In the genomic region with DNA sequence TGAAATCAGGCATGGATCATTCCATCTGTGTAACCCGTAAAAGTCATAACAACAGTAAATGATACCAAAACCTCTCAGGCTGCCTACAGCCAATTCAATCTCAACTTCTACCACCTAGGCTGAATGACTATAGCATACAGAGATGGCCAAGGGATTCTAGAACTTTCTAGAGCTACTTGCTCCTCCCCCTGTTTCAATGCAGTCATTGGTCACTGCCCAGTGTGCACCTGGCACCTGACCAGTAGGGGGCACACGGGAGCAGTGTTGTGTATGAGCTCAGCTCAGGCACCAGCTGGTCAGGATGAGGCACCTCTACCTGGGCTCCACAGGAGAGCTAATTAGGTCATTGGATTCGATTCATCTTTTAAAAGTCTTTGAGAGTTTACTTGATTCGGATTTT, we compare ENCODE assay signal across 8 cellular contexts.
DNase-seq lines count a peak whose midpoint lies in the region; ATAC-seq, FAIRE-seq and TF ChIP-seq lines count a peak whose summit lies in the region.

No MANE protein-coding gene starts in this region.

- no peak overlapping the region for H3K4me2 ChIP-seq in keratinocyte (ENCODE audit: control insufficient read depth, extremely low read depth, insufficient read depth, low read depth, low read length)

- TF ChIP-seq CTCF in HFF-Myc (IDR thresholded peaks at IDR 0.05; ENCODE audit: low read depth, low read length, missing control alignments) (peak; percentile 78), keratinocyte (optimal IDR thresholded peaks at IDR 0.05 in 1 of 3, IDR thresholded peaks at IDR 0.05 in 1 of 3, conservative IDR thresholded peaks at IDR 0.05 in 1 of 3; ENCODE audit: extremely low read depth in 1 of 3, insufficient read depth in 2 of 3, low read length in 3 of 3) (peak; percentile 76 to 94 (median 90))

- H3K9me3 ChIP-seq in keratinocyte (ENCODE audit: control insufficient read depth, low read depth, low read length): no peaks in the 10 kb centered on the region

- H3K9me1 ChIP-seq in keratinocyte (ENCODE audit: control insufficient read depth, extremely low read depth, insufficient read depth, low read length): no peaks in the 10 kb centered on the region

- H3K27ac ChIP-seq in keratinocyte (ENCODE audit: control insufficient read depth, insufficient read depth, low read length): no peak overlapping the region

- H3K9ac ChIP-seq in keratinocyte (ENCODE audit: control insufficient read depth, extremely low read depth, insufficient read depth, low read length): no peak overlapping the region

- peak; percentile 36 for FAIRE-seq in keratinocyte (lab: Jason Lieb, UNC)

- H3K79me2 ChIP-seq in keratinocyte (ENCODE audit: control insufficient read depth, insufficient read depth, low read length): no peaks in the 10 kb centered on the region

- H3K27ac Mint-ChIP-seq in stimulated activated memory B cell treated with anti-CD40 and anti-IgM and Interleukin-4, amounts not matched to agents 10 μg/mL and 1 μg/mL and 100 μg/mL, for 72 hours: peak overlapping the region; percentile 50

- H3K36me3 Mint-ChIP-seq in activated T-cell treated with anti-CD3 and anti-CD28 coated beads, Interleukin-2, amount 50 U/mL, for 4 hours (ENCODE audit: insufficient read depth): no peaks in the 10 kb centered on the region
- peaks cover 42% of the 10 kb centered on the region for H3K36me3 Mint-ChIP-seq in stimulated activated memory B cell treated with anti-CD40 and anti-IgM and Interleukin-4, amounts not matched to agents 10 μg/mL and 1 μg/mL and 100 μg/mL, for 72 hours

- peaks cover 2% of the 10 kb centered on the region for H3K4me1 Mint-ChIP-seq in activated T-cell treated with anti-CD3 and anti-CD28 coated beads, Interleukin-2, amount 50 U/mL, for 4 hours (ENCODE audit: low read depth)
- H3K4me1 Mint-ChIP-seq in stimulated activated memory B cell treated with anti-CD40 and anti-IgM and Interleukin-4, amounts not matched to agents 10 μg/mL and 1 μg/mL and 100 μg/mL, for 72 hours: peaks cover 88% of the 10 kb centered on the region

- H4K20me1 ChIP-seq in keratinocyte (ENCODE audit: control insufficient read depth, extremely low read depth, insufficient read depth, low read length): no peaks in the 10 kb centered on the region

- dilution Hi-C loops in keratinocyte (cut with MboI; ENCODE audit: extremely low pct_ligation_motif_present, low sequenced_read_pairs): no loop called here

- no peak overlapping the region for H3K4me3 ChIP-seq in HFF-Myc (replicated peaks; ENCODE audit: low read depth, low read length)
- no peak overlapping the region for H3K4me3 ChIP-seq in keratinocyte (ENCODE audit: control insufficient read depth in 2 of 3, extremely low read depth in 1 of 3, insufficient read depth in 2 of 3, low read depth in 1 of 3, low read length in 3 of 3)

- H3K4me1 ChIP-seq in keratinocyte (ENCODE audit: control insufficient read depth, extremely low read depth, insufficient read depth, low read length): peaks cover 6% of the 10 kb centered on the region

- no peak overlapping the region for H2AFZ ChIP-seq in keratinocyte (ENCODE audit: control insufficient read depth, low read length)

- no peaks in the 10 kb centered on the region for H3K27me3 Mint-ChIP-seq in activated T-cell treated with anti-CD3 and anti-CD28 coated beads, Interleukin-2, amount 50 U/mL, for 4 hours (ENCODE audit: low read depth)
- H3K27me3 Mint-ChIP-seq in stimulated activated memory B cell treated with anti-CD40 and anti-IgM and Interleukin-4, amounts not matched to agents 10 μg/mL and 1 μg/mL and 100 μg/mL, for 72 hours: no peaks in the 10 kb centered on the region

- peak; percentile 55 to 78 for ATAC-seq in activated T-cell treated with anti-CD3 and anti-CD28 coated beads, Interleukin-2, amount 50 U/mL, for 4 hours
- ATAC-seq in stimulated activated memory B cell treated with anti-CD40 and anti-IgM and Interleukin-4, amounts not matched to agents 10 μg/mL and 1 μg/mL and 100 μg/mL, for 72 hours: peak; percentile 51

- no peaks in the 10 kb centered on the region for H3K36me3 ChIP-seq in keratinocyte (ENCODE audit: control insufficient read depth in 2 of 2, extremely low read depth in 1 of 2, insufficient read depth in 2 of 2, low read length in 2 of 2)

- H3K27me3 ChIP-seq in keratinocyte (ENCODE audit: control insufficient read depth, extremely low read depth, insufficient read depth, low read length): no peaks in the 10 kb centered on the region

- no peaks in the 10 kb centered on the region for H3K9me3 Mint-ChIP-seq in activated T-cell treated with anti-CD3 and anti-CD28 coated beads, Interleukin-2, amount 50 U/mL, for 4 hours
- no peaks in the 10 kb centered on the region for H3K9me3 Mint-ChIP-seq in stimulated activated memory B cell treated with anti-CD40 and anti-IgM and Interleukin-4, amounts not matched to agents 10 μg/mL and 1 μg/mL and 100 μg/mL, for 72 hours

- no peak overlapping the region for H3K4me3 Mint-ChIP-seq in activated T-cell treated with anti-CD3 and anti-CD28 coated beads, Interleukin-2, amount 50 U/mL, for 4 hours
- H3K4me3 Mint-ChIP-seq in stimulated activated memory B cell treated with anti-CD40 and anti-IgM and Interleukin-4, amounts not matched to agents 10 μg/mL and 1 μg/mL and 100 μg/mL, for 72 hours: no peak overlapping the region

- peak; percentile 55 for DNase-seq in activated naive CD4-positive, alpha-beta T cell treated with Interleukin-2 at 50 U/mL for 16 hours
- DNase-seq in activated naive CD4-positive, alpha-beta T cell (lab: John Stamatoyannopoulos, UW): no peak
- DNase-seq in HFF-Myc (ENCODE audit: extremely low read depth, low read depth) (no peak), NCI-H526 (lab: John Stamatoyannopoulos, UW) (peak; percentile 27 to 56), keratinocyte (ENCODE audit: low read depth, low spot score) (peak; percentile 28), cerebellar nuclear complex (lab: John Stamatoyannopoulos, UW) (no peak)
- DNase-seq in activated T-cell treated with anti-CD3 and anti-CD28 coated beads, Interleukin-2, amount 50 U/mL, for 4 hours: peak; percentile 35

Comparison
In these comparisons a context has a peak if more than half of its experiments do, and no peak if none do; other contexts are left out.
1. DNase-seq: peak in activated naive CD4-positive, alpha-beta T cell treated with Interleukin-2 at 50 U/mL for 16 hours (single experiment), NCI-H526 (2 of 2), activated T-cell treated with anti-CD3 and anti-CD28 coated beads, Interleukin-2, amount 50 U/mL, for 4 hours (single experiment) and keratinocyte (single experiment); none in activated naive CD4-positive, alpha-beta T cell (0 of 4), HFF-Myc (single experiment) and cerebellar nuclear complex (0 of 2).